ENCODE assay signal across 1 cellular context in genomic region chr17:2592974-2593845, GRCh38.
A peak's percentile ranks its signal among the peaks of the same experiment; 100 is the strongest.
TF ChIP-seq lines count a peak whose summit lies in the region.

Gene PAFAH1B1, plus strand, starts transcription at chr17:2593654. Its CDS starts 44,635 bp downstream, at chr17:2638289.

TF ChIP-seq in HEK293, 187 proteins besides CTCF, POLR2A, EP300 and RAD21 (continued from another document and continues in another):
- TF ChIP-seq ZNF639 (tag by site-specific recombination; IDR thresholded peaks at IDR 0.05), result no peak; the same call in 1 of the 2 replicates
- TF ChIP-seq ZBTB17 (tag by site-specific recombination; IDR thresholded peaks at IDR 0.05), result peak; percentile 62
- no peak for TF ChIP-seq ZNF2 (tag by site-specific recombination; IDR thresholded peaks at IDR 0.05)
- TF ChIP-seq ZNF155 (tag by site-specific recombination; IDR thresholded peaks at IDR 0.05), result no peak
- TF ChIP-seq ZBTB26 (tag by site-specific recombination; optimal IDR thresholded peaks at IDR 0.05), result peak; percentile 65
- TF ChIP-seq PBX3 (CRISPR knock-in tag; IDR thresholded peaks at IDR 0.05), result no peak
- peak; percentile 89; the same call in 1 of the 2 replicates for TF ChIP-seq ZNF324 (tag by site-specific recombination; IDR thresholded peaks at IDR 0.05)
- TF ChIP-seq OSR2 (tag by site-specific recombination; IDR thresholded peaks at IDR 0.05), result peak; percentile 21; the same call in 1 of the 2 replicates
- TF ChIP-seq ZNF416 (tag by site-specific recombination; IDR thresholded peaks at IDR 0.05), result no peak
- TF ChIP-seq ZNF624 (tag by site-specific recombination; IDR thresholded peaks at IDR 0.05), result no peak
- TF ChIP-seq ZNF558 (tag by site-specific recombination; IDR thresholded peaks at IDR 0.05), result no peak
- TF ChIP-seq ZNF561 (tag by site-specific recombination; IDR thresholded peaks at IDR 0.05; ENCODE audit: borderline replicate concordance), result peak; percentile 97
- no peak for TF ChIP-seq ZNF114 (tag by site-specific recombination; IDR thresholded peaks at IDR 0.05)
- TF ChIP-seq GLI4 (tag by site-specific recombination; IDR thresholded peaks at IDR 0.05), result no peak
- TF ChIP-seq ZNF530 (tag by site-specific recombination; IDR thresholded peaks at IDR 0.05; ENCODE audit: low read depth), result no peak
- TF ChIP-seq ZNF488 (tag by site-specific recombination; IDR thresholded peaks at IDR 0.05), result no peak
- TF ChIP-seq INSM2 (tag by site-specific recombination; IDR thresholded peaks at IDR 0.05), result no peak; the same call in 1 of the 2 replicates
- TF ChIP-seq ZBTB6 (tag by site-specific recombination; IDR thresholded peaks at IDR 0.05), result peak; percentile 94
- TF ChIP-seq EGR2 (tag by site-specific recombination; IDR thresholded peaks at IDR 0.05; ENCODE audit: low read depth), result no peak
- TF ChIP-seq IKZF3 (tag by site-specific recombination; IDR thresholded peaks at IDR 0.05), result peak; percentile 42; the same call in 1 of the 2 replicates
- peak; percentile 49; the same call in 1 of the 2 replicates for TF ChIP-seq ZNF239 (tag by site-specific recombination; IDR thresholded peaks at IDR 0.05)
- TF ChIP-seq ZNF76 (tag by site-specific recombination; IDR thresholded peaks at IDR 0.05; ENCODE audit: borderline replicate concordance, low read depth), result no peak; the same call in 1 of the 2 replicates
- no peak for TF ChIP-seq ZNF677 (tag by site-specific recombination; IDR thresholded peaks at IDR 0.05)
- no peak for TF ChIP-seq SALL2 (tag by site-specific recombination; IDR thresholded peaks at IDR 0.05; ENCODE audit: borderline replicate concordance)
- TF ChIP-seq ZBTB48 (tag by site-specific recombination; IDR thresholded peaks at IDR 0.05), result peak; percentile 63; the same call in 1 of the 2 replicates
- peak; percentile 57 for TF ChIP-seq KLF10 (tag by site-specific recombination; IDR thresholded peaks at IDR 0.05)
- TF ChIP-seq TSHZ1 (tag by site-specific recombination; IDR thresholded peaks at IDR 0.05; ENCODE audit: borderline replicate concordance), result no peak
- TF ChIP-seq ZNF157 (tag by site-specific recombination; IDR thresholded peaks at IDR 0.05), result no peak
- TF ChIP-seq ZBTB7A (tag by site-specific recombination; IDR thresholded peaks at IDR 0.05; ENCODE audit: low read depth), result peak; percentile 31; the same call in 1 of the 2 replicates
- TF ChIP-seq ZNF18 (tag by site-specific recombination; IDR thresholded peaks at IDR 0.05), result no peak
- TF ChIP-seq TCF7L2 (IDR thresholded peaks at IDR 0.05; ENCODE audit: borderline replicate concordance, low read depth, low read length), result no peak
- no peak for TF ChIP-seq ZNF214 (tag by site-specific recombination; IDR thresholded peaks at IDR 0.05; ENCODE audit: borderline replicate concordance)
- TF ChIP-seq ZNF248 (tag by site-specific recombination; IDR thresholded peaks at IDR 0.05), result no peak
- peak; percentile 74; the same call in 1 of the 2 replicates for TF ChIP-seq RBAK (tag by site-specific recombination; IDR thresholded peaks at IDR 0.05)
- no peak for TF ChIP-seq HOXD13 (CRISPR knock-in tag; IDR thresholded peaks at IDR 0.05; ENCODE audit: borderline replicate concordance)
- no peak for TF ChIP-seq MZF1 (tag by site-specific recombination; IDR thresholded peaks at IDR 0.05; ENCODE audit: borderline replicate concordance)
- no peak for TF ChIP-seq ZNF549 (tag by site-specific recombination; IDR thresholded peaks at IDR 0.05)
- peak; percentile 78 for TF ChIP-seq ZIC2 (tag by site-specific recombination; IDR thresholded peaks at IDR 0.05)
- no peak for TF ChIP-seq BCL6B (tag by site-specific recombination; IDR thresholded peaks at IDR 0.05)
- TF ChIP-seq ZNF747 (tag by site-specific recombination; IDR thresholded peaks at IDR 0.05), result no peak
- TF ChIP-seq ZNF362 (tag by site-specific recombination; IDR thresholded peaks at IDR 0.05), result no peak
- TF ChIP-seq ZNF692 (tag by site-specific recombination; IDR thresholded peaks at IDR 0.05), result peak; percentile 91
- TF ChIP-seq AEBP2 (tag by site-specific recombination; IDR thresholded peaks at IDR 0.05; ENCODE audit: borderline replicate concordance), result no peak
- no peak for TF ChIP-seq ZNF792 (tag by site-specific recombination; IDR thresholded peaks at IDR 0.05)
- no peak for TF ChIP-seq ZNF132 (tag by site-specific recombination; IDR thresholded peaks at IDR 0.05; ENCODE audit: borderline replicate concordance)
